ENCODE assay signal across 20 cellular contexts in the genomic region with DNA sequence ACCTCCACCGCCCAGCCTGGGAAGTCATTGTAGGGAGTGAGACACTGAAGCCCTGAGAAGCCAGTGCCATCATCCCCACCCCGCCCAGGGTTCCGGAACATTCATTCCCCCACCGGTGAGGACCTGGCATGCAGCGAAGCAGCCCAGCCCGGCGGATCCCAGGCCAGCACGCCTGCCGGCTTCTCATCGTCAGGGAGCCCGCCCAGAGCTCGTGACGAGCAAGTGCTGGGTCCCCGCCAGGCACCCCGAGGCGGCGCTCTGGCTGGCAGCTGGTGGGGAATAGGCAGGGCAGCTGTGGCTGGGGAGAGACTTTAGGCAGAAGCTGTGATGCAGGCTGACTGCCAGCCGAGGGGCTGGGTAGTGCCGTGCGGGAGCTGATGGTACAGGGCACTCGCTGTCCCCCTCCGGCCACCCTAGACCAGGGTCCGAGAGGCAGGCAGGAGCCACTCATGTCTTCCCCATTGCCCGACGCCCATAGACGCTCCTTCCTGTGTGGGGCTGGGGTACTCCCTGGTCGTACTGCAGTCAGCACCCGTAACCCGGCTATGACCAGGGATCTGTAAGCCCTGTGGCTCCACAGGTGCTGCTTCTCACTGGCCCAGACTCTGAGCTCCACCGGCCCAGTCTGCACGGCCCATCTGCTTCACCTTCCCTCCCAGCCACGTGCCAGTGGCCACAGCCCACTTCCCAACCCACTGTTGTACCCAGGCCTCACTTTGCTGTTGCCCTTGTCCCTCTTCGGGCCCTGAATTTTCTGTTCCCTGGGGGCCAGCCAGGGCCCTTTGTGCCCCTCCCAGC. TPM values are rescaled to one million over a fixed set of nuclear protein-coding genes. Genes with fewer than 3 reads are reported as not detected.
DNase-seq lines count a peak whose midpoint lies in the region; FAIRE-seq and TF ChIP-seq lines count a peak whose summit lies in the region.
"Had no signal": no experiment of that assay in that cellular context is flagged by ENCODE, and none has a peak within 500 bp of the region (broad histone marks: within the 10 kb centered on the region; RNA-seq: fewer than 3 reads in every experiment).

No MANE protein-coding gene starts in this region.

- H3K27me3 Mint-ChIP-seq in glutamatergic neuron (ENCODE audit: unreplicated experiment), result peaks cover 8% of the 10 kb centered on the region
- H3K27me3 Mint-ChIP-seq: activated CD4-positive, alpha-beta memory T cell treated with anti-CD3 and anti-CD28 coated beads for 36 hours; CD4-positive, alpha-beta memory T cell had no signal

- peak; percentile 17 for DNase-seq in NCI-H2107 treated with DMSO at 0.1 percent for 48 hours (lab: John Stamatoyannopoulos, UW; ENCODE audit: unreplicated experiment)
- DNase-seq in NCI-H2107 (lab: John Stamatoyannopoulos, UW), result no peak
- peak; percentile 95 to 98 for DNase-seq in NCI-H446 (lab: John Stamatoyannopoulos, UW)
- DNase-seq in head of caudate nucleus, result peak; percentile 32 to 86 (median 70)
- DNase-seq in activated T-cell treated with anti-CD3 and anti-CD28 coated beads, Interleukin-2, amount 50 U/mL, for 1 hour, result no peak
- no peak for DNase-seq in GM19239 (ENCODE audit: insufficient read length, low spot score)
- DNase-seq in glutamatergic neuron, result no peak
- DNase-seq: activated CD4-positive, alpha-beta memory T cell treated with anti-CD3 and anti-CD28 coated beads for 36 hours; amniotic stem cell; CD4-positive, alpha-beta memory T cell; heart right ventricle; Karpas-422; kidney glomerular epithelial cell; mucosa of descending colon; NCI-H2029 had no signal

- H3K27ac Mint-ChIP-seq in glutamatergic neuron (ENCODE audit: unreplicated experiment), result no peak overlapping the region
- H3K27ac Mint-ChIP-seq: activated CD4-positive, alpha-beta memory T cell treated with anti-CD3 and anti-CD28 coated beads for 36 hours had no signal

- H3K36me3 ChIP-seq in skeletal muscle tissue (ENCODE audit: control insufficient read depth in 3 of 3, insufficient read depth in 3 of 3, low read length in 3 of 3), result peaks cover 5 to 15% (median 11%) of the 10 kb centered on the region in 3 donors

- H3K4me1 ChIP-seq in skeletal muscle tissue (ENCODE audit: control insufficient read depth in 3 of 3, insufficient read depth in 3 of 3, low read length in 3 of 3), result peaks cover 8 to 17% (median 11%) of the 10 kb centered on the region in 3 donors
- H3K4me1 ChIP-seq: heart right ventricle, SJSA1 had no signal

- no peak for TF ChIP-seq CTCF in glutamatergic neuron (IDR thresholded peaks at IDR 0.05; ENCODE audit: partially characterized antibody, unreplicated experiment)

- no peak overlapping the region for H3K4me3 ChIP-seq in skeletal muscle tissue (ENCODE audit: low read length in 3 of 3)
- H3K4me3 ChIP-seq: heart right ventricle, mucosa of descending colon, SJSA1 had no signal

- H3K27me3 ChIP-seq in skeletal muscle tissue (ENCODE audit: control insufficient read depth in 3 of 3, insufficient read depth in 3 of 3, low read length in 3 of 3), result no peaks in the 10 kb centered on the region
- H3K27me3 ChIP-seq: SJSA1 had no signal

- H3K4me3 Mint-ChIP-seq in glutamatergic neuron (ENCODE audit: unreplicated experiment), result no peak overlapping the region
- H3K4me3 Mint-ChIP-seq: activated CD4-positive, alpha-beta memory T cell treated with anti-CD3 and anti-CD28 coated beads for 36 hours; CD4-positive, alpha-beta memory T cell had no signal

- intact Hi-C loops in head of caudate nucleus (cut with DNase I), result no loop called here

- no peaks in the 10 kb centered on the region for H3K36me3 Mint-ChIP-seq in glutamatergic neuron (ENCODE audit: unreplicated experiment)

- peaks cover 27% of the 10 kb centered on the region for H3K4me1 Mint-ChIP-seq in glutamatergic neuron (ENCODE audit: low read depth, unreplicated experiment)

- peak overlapping the region in 2 of 3 donors; percentile 14 to 33 for H3K9ac ChIP-seq in skeletal muscle tissue (ENCODE audit: low read depth in 1 of 3, low read length in 3 of 3)
- H3K9ac ChIP-seq: parathyroid adenoma had no signal

- H3K9me3 Mint-ChIP-seq in glutamatergic neuron (ENCODE audit: unreplicated experiment), result peaks cover 2% of the 10 kb centered on the region
- H3K9me3 Mint-ChIP-seq: activated CD4-positive, alpha-beta memory T cell treated with anti-CD3 and anti-CD28 coated beads for 36 hours; CD4-positive, alpha-beta memory T cell had no signal

- no peaks in the 10 kb centered on the region for H3K9me3 ChIP-seq in skeletal muscle tissue (ENCODE audit: control insufficient read depth in 3 of 3, low read length in 3 of 3)
- H3K9me3 ChIP-seq: heart right ventricle, mucosa of descending colon, SJSA1 had no signal

- H3K27ac ChIP-seq in skeletal muscle tissue (ENCODE audit: low read depth, low read length), result no peak overlapping the region
- H3K27ac ChIP-seq: 22Rv1, heart right ventricle, parathyroid adenoma, SJSA1 had no signal

- FAIRE-seq in GM19239 (lab: Jason Lieb, UNC), result no peak

RNA-seq across cellular contexts. Expression of gene CABP7, which starts 24.5 kb away (rescaled TPM):
- total RNA-seq in skeletal muscle tissue (not detected), glutamatergic neuron (ENCODE audit: unreplicated experiment) (14.6 TPM)
- total RNA-seq: CD4-positive, alpha-beta memory T cell; epithelial cell of proximal tubule; heart right ventricle; SJSA1 had no signal

Comparison
In these comparisons a context has a peak if more than half of its experiments do, and no peak if none do; other contexts are left out.
1. DNase-seq: peak in NCI-H2107 treated with DMSO at 0.1 percent for 48 hours (single experiment), NCI-H446 (2 of 2) and head of caudate nucleus (42 of 42); none in NCI-H2107 (single experiment), activated T-cell treated with anti-CD3 and anti-CD28 coated beads, Interleukin-2, amount 50 U/mL, for 1 hour (single experiment), GM19239 (single experiment) and glutamatergic neuron (single experiment).
2. RNA of gene CABP7, which starts 24.5 kb away (total RNA-seq): 14.6 TPM in glutamatergic neuron (single experiment); not detected in skeletal muscle tissue (single experiment); every median in the first group is over 10 times any median in the second.